In the genomic region with DNA sequence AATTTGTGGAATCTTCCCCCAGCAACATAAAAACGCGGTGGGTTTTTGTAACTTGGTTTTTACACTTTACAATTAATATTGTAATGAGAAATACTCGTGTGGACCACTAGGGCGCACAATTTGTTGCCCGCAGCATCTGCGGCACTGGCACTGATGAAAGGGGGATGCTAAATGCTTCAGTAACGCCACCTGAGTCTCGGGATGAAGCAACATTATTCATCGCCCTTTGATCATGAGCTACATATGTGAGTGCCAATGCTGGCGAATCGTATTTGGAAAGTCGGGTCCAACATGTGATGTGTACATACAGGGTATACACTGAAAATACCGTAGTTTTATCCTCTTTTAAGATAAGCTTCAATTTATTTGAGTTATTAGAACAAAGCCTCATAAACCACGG, we compare ENCODE assay signal across 8 cellular contexts. TPM values are rescaled to one million over a fixed set of nuclear protein-coding genes. Genes with fewer than 3 reads are reported as not detected.
DNase-seq lines count a peak whose midpoint lies in the region; ATAC-seq and TF ChIP-seq lines count a peak whose summit lies in the region.

No MANE protein-coding gene starts in this region.

- H3K27me3 ChIP-seq in BE2C (no peaks in the 10 kb centered on the region), ascending aorta (no peaks in the 10 kb centered on the region)

- H3K4me3 ChIP-seq in BE2C (ENCODE audit: low read depth, low read length) (no peak overlapping the region), ascending aorta (no peak overlapping the region)

- intact Hi-C loops in ascending aorta (cut with DNase I) (no loop called here), posterior vena cava (cut with DNase I) (no loop called here)

- H3K9me3 ChIP-seq in BE2C: no peaks in the 10 kb centered on the region
- no peaks in the 10 kb centered on the region for H3K9me3 ChIP-seq in ascending aorta

- TF ChIP-seq CTCF in BE2C (IDR thresholded peaks at IDR 0.05; ENCODE audit: low read depth, low read length) (peak; percentile 79), ascending aorta (IDR thresholded peaks at IDR 0.05) (peak; percentile 29 to 42 (median 31))

- peak; percentile 60 for ATAC-seq in GM19043 (IDR thresholded peaks at IDR 0.05; ENCODE audit: low read depth, unreplicated experiment)

- H3K36me3 ChIP-seq in BE2C (no peaks in the 10 kb centered on the region), ascending aorta (no peaks in the 10 kb centered on the region)

- DNase-seq in BE2C (peak; percentile 58), HT-29 (ENCODE audit: low spot score) (peak; percentile 65), SW480 (ENCODE audit: low spot score) (peak; percentile 89), ascending aorta (ENCODE audit: low spot score in 2 of 2) (peak in 1 of 2 donors; percentile 55), inferior parietal cortex (ENCODE audit: extremely low spot score) (peak; percentile 37), posterior vena cava (ENCODE audit: low spot score) (no peak)
- DNase-seq in stimulated activated CD8-positive, alpha-beta memory T cell treated with anti-CD3 and anti-CD28 coated beads, Interleukin-15, amount 100 ng/mL, for 1 hour (ENCODE audit: low read depth): peak; percentile 25

- H3K27ac ChIP-seq in ascending aorta: no peak overlapping the region

- H3K4me1 ChIP-seq in BE2C (no peaks in the 10 kb centered on the region; the same call in 1 of the 2 replicates), ascending aorta (no peaks in the 10 kb centered on the region)

RNA-seq across cellular contexts. Expression of gene COX20, which starts 34.2 kb away (rescaled TPM):
- 43.4 TPM for polyA plus RNA-seq in BE2C (2012; ENCODE audit: insufficient read depth, insufficient read length, low read depth)
- 16.1 and 18.8 TPM in 2 replicates for total RNA-seq in HT-29 (2014; rRNA removed; shearing (Covaris generic))
- 8.2 TPM for total RNA-seq in ascending aorta
- 10 to 100 TPM; 42.1 to 47.6 TPM for total RNA-seq in posterior vena cava
